In the genomic region with DNA sequence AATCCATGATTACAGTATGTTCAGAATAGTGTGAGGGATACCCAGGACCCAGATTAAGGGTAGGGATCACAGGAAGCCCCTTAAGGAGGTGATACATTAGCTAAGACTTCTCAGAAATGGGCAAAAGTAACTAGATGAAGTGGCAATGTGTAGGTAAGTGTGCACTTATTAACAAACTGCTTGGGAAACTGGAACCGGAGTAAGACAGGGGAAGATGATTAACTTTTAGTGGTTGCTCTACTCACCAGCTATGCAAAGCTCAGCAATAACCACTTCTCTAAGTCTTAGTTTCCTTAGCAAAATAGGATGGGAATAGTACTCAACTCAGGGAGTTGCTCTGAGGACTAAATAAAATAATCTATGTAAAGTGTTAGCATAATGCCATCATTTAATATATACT, we compare ENCODE assay signal across 14 cellular contexts.
DNase-seq lines count a peak whose midpoint lies in the region; ATAC-seq and TF ChIP-seq lines count a peak whose summit lies in the region.
"Had no signal": no experiment of that assay in that cellular context is flagged by ENCODE, and none has a peak within 500 bp of the region (broad histone marks: within the 10 kb centered on the region; RNA-seq: fewer than 3 reads in every experiment).

No MANE protein-coding gene starts in this region.

- no peaks in the 10 kb centered on the region for H3K4me1 ChIP-seq in naive thymus-derived CD4-positive, alpha-beta T cell (ENCODE audit: control insufficient read depth in 2 of 2, insufficient read depth in 2 of 2, low read length in 2 of 2)
- H3K4me1 ChIP-seq in body of pancreas (no peaks in the 10 kb centered on the region), trophoblast cell (ENCODE audit: control insufficient read depth in 1 of 2, insufficient read depth in 2 of 2, low read length in 2 of 2) (no peaks in the 10 kb centered on the region)
- H3K4me1 ChIP-seq: lower lobe of right lung, upper lobe of right lung had no signal

- H3K4me1 Mint-ChIP-seq in naive thymus-derived CD4-positive, alpha-beta T cell, result peaks cover 0 to 7% (median 0%) of the 10 kb centered on the region in 7 donors
- H3K4me1 Mint-ChIP-seq: B cell had no signal

- intact Hi-C loops in naive thymus-derived CD4-positive, alpha-beta T cell (cut with micrococcal nuclease), result no loop called here
- intact Hi-C loops in body of pancreas (cut with DNase I), result no loop called here

- no peak overlapping the region for H3K27ac Mint-ChIP-seq in naive thymus-derived CD4-positive, alpha-beta T cell
- H3K27ac Mint-ChIP-seq: B cell had no signal

- H2BK120ac ChIP-seq in trophoblast cell (ENCODE audit: insufficient read depth, low read length, poor library complexity), result no peak overlapping the region

- no peak overlapping the region for H3K4me2 ChIP-seq in trophoblast cell (ENCODE audit: low read length)

- no peak overlapping the region for H3K4ac ChIP-seq in trophoblast cell (ENCODE audit: low read depth, low read length)

- H2BK5ac ChIP-seq in trophoblast cell (ENCODE audit: low read depth, low read length, poor library complexity), result no peak overlapping the region

- no peaks in the 10 kb centered on the region for H3K36me3 Mint-ChIP-seq in naive thymus-derived CD4-positive, alpha-beta T cell

- H2AK5ac ChIP-seq in trophoblast cell (ENCODE audit: low read length), result no peak overlapping the region

- no peak overlapping the region for H4K91ac ChIP-seq in trophoblast cell (ENCODE audit: low read depth, low read length)

- peak; percentile 91 for ATAC-seq in GM18858 (IDR thresholded peaks at IDR 0.05; ENCODE audit: unreplicated experiment)
- peak; percentile 98 for ATAC-seq in GM21423 (IDR thresholded peaks at IDR 0.05; ENCODE audit: unreplicated experiment)
- ATAC-seq in HG02973 (IDR thresholded peaks at IDR 0.05; ENCODE audit: unreplicated experiment), result peak; percentile 99
- peak; percentile 79 for ATAC-seq in HG03575 (IDR thresholded peaks at IDR 0.05; ENCODE audit: extremely low read depth, insufficient number of reproducible peaks, low FRiP score, unreplicated experiment)
- ATAC-seq in naive thymus-derived CD4-positive, alpha-beta T cell, result no peak
- no peak for ATAC-seq in body of pancreas

- H3K9me3 ChIP-seq in naive thymus-derived CD4-positive, alpha-beta T cell (ENCODE audit: control insufficient read depth in 2 of 3, low read length in 3 of 3), result no peaks in the 10 kb centered on the region
- H3K9me3 ChIP-seq in body of pancreas (no peaks in the 10 kb centered on the region), trophoblast cell (ENCODE audit: insufficient read depth, low read depth, low read length) (no peaks in the 10 kb centered on the region)
- H3K9me3 ChIP-seq: lower lobe of right lung, upper lobe of right lung had no signal

- H3K79me1 ChIP-seq in trophoblast cell (ENCODE audit: low read length), result no peaks in the 10 kb centered on the region

- no peak overlapping the region for H4K12ac ChIP-seq in trophoblast cell (ENCODE audit: low read depth, low read length)

- CTCF ChIA-PET in naive thymus-derived CD4-positive, alpha-beta T cell (lab: Charles Lee), result no interaction called here

- H3K4me3 Mint-ChIP-seq in naive thymus-derived CD4-positive, alpha-beta T cell, result no peak overlapping the region
- H3K4me3 Mint-ChIP-seq: B cell had no signal

- peaks cover 0 to 5% (median 0%) of the 10 kb centered on the region in 5 donors for H3K27me3 Mint-ChIP-seq in naive thymus-derived CD4-positive, alpha-beta T cell
- H3K27me3 Mint-ChIP-seq: B cell had no signal

- H2AFZ ChIP-seq in trophoblast cell (ENCODE audit: insufficient read depth, low read length, poor library complexity), result no peak overlapping the region

- no peaks in the 10 kb centered on the region for H3K27me3 ChIP-seq in naive thymus-derived CD4-positive, alpha-beta T cell (ENCODE audit: control insufficient read depth in 2 of 2, insufficient read depth in 2 of 2, low read length in 2 of 2)
- no peaks in the 10 kb centered on the region for H3K27me3 ChIP-seq in body of pancreas
- H3K27me3 ChIP-seq in trophoblast cell (ENCODE audit: insufficient read depth, low read length), result no peaks in the 10 kb centered on the region
- H3K27me3 ChIP-seq: upper lobe of right lung had no signal

- H3K9me3 Mint-ChIP-seq in naive thymus-derived CD4-positive, alpha-beta T cell, result peaks cover 0 to 2% (median 0%) of the 10 kb centered on the region in 11 donors

- H3K4me3 ChIP-seq in naive thymus-derived CD4-positive, alpha-beta T cell (ENCODE audit: low read length), result no peak overlapping the region
- H3K4me3 ChIP-seq in body of pancreas, result no peak overlapping the region
- no peak overlapping the region for H3K4me3 ChIP-seq in trophoblast cell (ENCODE audit: low read depth, low read length)
- H3K4me3 ChIP-seq: lower lobe of right lung, upper lobe of right lung had no signal

- H2BK12ac ChIP-seq in trophoblast cell (ENCODE audit: low read length), result no peak overlapping the region

- TF ChIP-seq POLR2A in body of pancreas (IDR thresholded peaks at IDR 0.05), result no peak

- H3K18ac ChIP-seq in trophoblast cell (ENCODE audit: low read length), result no peak overlapping the region

- WGBS in body of pancreas, 2 donors, result 50 to 71% methylated on average over 1 of the region's 1 CpG
- no CpG with 5 or more reads among the region's 1 CpG for WGBS in trophoblast cell (ENCODE audit: extremely low coverage, insufficient coverage, insufficient read length)

- H3K79me2 ChIP-seq in trophoblast cell (ENCODE audit: control insufficient read depth, insufficient read depth, low read length, poor library complexity), result no peaks in the 10 kb centered on the region

- no peak for DNase-seq in naive thymus-derived CD4-positive, alpha-beta T cell
- DNase-seq in NCI-H446 treated with DMSO at 0.1 percent for 48 hours (lab: John Stamatoyannopoulos, UW), result no peak
- no peak for DNase-seq in body of pancreas
- DNase-seq in trophoblast cell, result no peak
- DNase-seq: activated T-cell treated with anti-CD3 and anti-CD28 coated beads, Interleukin-2, amount 50 U/mL, for 1 hour; lower lobe of right lung; NCI-H1048; occipital lobe had no signal

- POLR2A ChIA-PET in naive thymus-derived CD4-positive, alpha-beta T cell (lab: Charles Lee), result no interaction called here

- no peak overlapping the region for H3K14ac ChIP-seq in trophoblast cell (ENCODE audit: low read length)

- H3K36me3 ChIP-seq in naive thymus-derived CD4-positive, alpha-beta T cell (ENCODE audit: control insufficient read depth in 2 of 3, insufficient read depth in 3 of 3, low read length in 3 of 3), result no peaks in the 10 kb centered on the region
- H3K36me3 ChIP-seq in body of pancreas (replicated peaks in 1 of 2; ENCODE audit: insufficient read depth in 1 of 2, low read depth in 2 of 2), result no peaks in the 10 kb centered on the region
- H3K36me3 ChIP-seq in trophoblast cell (ENCODE audit: control insufficient read depth in 1 of 2, insufficient read depth in 2 of 2, low read length in 2 of 2), result no peaks in the 10 kb centered on the region
- H3K36me3 ChIP-seq: lower lobe of right lung, upper lobe of right lung had no signal

- no peak overlapping the region for H3K9ac ChIP-seq in trophoblast cell (ENCODE audit: low read length)

- H3K27ac ChIP-seq in naive thymus-derived CD4-positive, alpha-beta T cell (ENCODE audit: low read depth, low read length), result no peak overlapping the region
- no peak overlapping the region for H3K27ac ChIP-seq in body of pancreas
- no peak overlapping the region for H3K27ac ChIP-seq in trophoblast cell (ENCODE audit: low read depth, low read length)
- H3K27ac ChIP-seq: lower lobe of right lung, upper lobe of right lung had no signal

- no peak overlapping the region for H3K23ac ChIP-seq in trophoblast cell (ENCODE audit: low read length)

- TF ChIP-seq CTCF in body of pancreas (IDR thresholded peaks at IDR 0.05), result no peak

- H4K8ac ChIP-seq in trophoblast cell (ENCODE audit: low read depth, low read length), result no peak overlapping the region

Comparison
In these comparisons a context has a peak if more than half of its experiments do, and no peak if none do; other contexts are left out.
1. ATAC-seq: peak in GM18858 (single experiment), GM21423 (single experiment), HG02973 (single experiment) and HG03575 (single experiment); none in naive thymus-derived CD4-positive, alpha-beta T cell (single experiment) and body of pancreas (single experiment).